Comparison of ENCODE assay signal across 9 cellular contexts in the genomic region with DNA sequence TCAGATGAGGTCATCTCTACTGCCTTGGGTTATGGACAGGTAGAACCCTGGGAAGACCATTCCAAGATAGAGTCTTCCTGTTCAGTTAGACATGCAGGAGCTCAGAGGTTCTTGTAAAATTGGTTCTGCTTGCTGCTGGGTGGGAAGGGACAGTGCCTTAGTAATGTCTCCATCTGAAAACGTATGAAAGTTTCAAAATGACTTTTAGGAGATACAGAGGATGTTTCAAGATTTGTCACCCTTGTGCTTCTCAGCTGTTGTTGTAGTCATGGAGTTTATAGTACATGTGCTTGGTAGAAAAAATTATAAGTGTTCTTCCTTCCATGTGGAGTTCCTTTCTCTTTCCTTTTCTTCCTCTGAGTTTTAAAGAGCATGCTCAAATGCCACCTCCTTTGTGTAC.
DNase-seq lines count a peak whose midpoint lies in the region; ATAC-seq lines count a peak whose summit lies in the region.
"Had no signal": no experiment of that assay in that cellular context is flagged by ENCODE, and none has a peak within 500 bp of the region (broad histone marks: within the 10 kb centered on the region; RNA-seq: fewer than 3 reads in every experiment).

No MANE protein-coding gene starts in this region.

- peaks cover 45% of the 10 kb centered on the region for H3K36me3 Mint-ChIP-seq in activated T-helper 2 cell treated with anti-CD3 and anti-CD28 coated beads, Interferon-gamma antibody, Interleukin-2, Interleukin-4, amounts not matched to agents 10 μg/mL and 5 μg/mL and 100 μg/mL, durations not matched to agents 14 hours and 24 hours and 36 hours (ENCODE audit: low read depth)

- H3K4me3 Mint-ChIP-seq in activated T-helper 2 cell treated with anti-CD3 and anti-CD28 coated beads, Interferon-gamma antibody, Interleukin-2, Interleukin-4, amounts not matched to agents 10 μg/mL and 5 μg/mL and 100 μg/mL, durations not matched to agents 14 hours and 24 hours and 36 hours (ENCODE audit: low read depth) = no peak overlapping the region

- H3K9me3 Mint-ChIP-seq in activated T-helper 2 cell treated with anti-CD3 and anti-CD28 coated beads, Interferon-gamma antibody, Interleukin-2, Interleukin-4, amounts not matched to agents 10 μg/mL and 5 μg/mL and 100 μg/mL, durations not matched to agents 14 hours and 24 hours and 36 hours = peaks cover 9% of the 10 kb centered on the region

- H3K27ac Mint-ChIP-seq in activated T-helper 2 cell treated with anti-CD3 and anti-CD28 coated beads, Interferon-gamma antibody, Interleukin-2, Interleukin-4, amounts not matched to agents 10 μg/mL and 5 μg/mL and 100 μg/mL, durations not matched to agents 14 hours and 24 hours and 36 hours = peak overlapping the region; percentile 69

- peaks cover 38% of the 10 kb centered on the region for H3K4me1 Mint-ChIP-seq in activated T-helper 2 cell treated with anti-CD3 and anti-CD28 coated beads, Interferon-gamma antibody, Interleukin-2, Interleukin-4, amounts not matched to agents 10 μg/mL and 5 μg/mL and 100 μg/mL, durations not matched to agents 14 hours and 24 hours and 36 hours (ENCODE audit: low read depth)

- H3K27me3 Mint-ChIP-seq in activated T-helper 2 cell treated with anti-CD3 and anti-CD28 coated beads, Interferon-gamma antibody, Interleukin-2, Interleukin-4, amounts not matched to agents 10 μg/mL and 5 μg/mL and 100 μg/mL, durations not matched to agents 14 hours and 24 hours and 36 hours (ENCODE audit: low read depth) = no peaks in the 10 kb centered on the region

- no peak for DNase-seq in activated T-helper 2 cell treated with anti-CD3 and anti-CD28 coated beads, Interferon-gamma antibody, Interleukin-2, Interleukin-4, amounts not matched to agents 10 μg/mL and 5 μg/mL and 100 μg/mL, durations not matched to agents 14 hours and 24 hours and 36 hours (ENCODE audit: low spot score)
- DNase-seq in AG20443 (ENCODE audit: low spot score) = no peak
- no peak for DNase-seq in Kasumi-1 (lab: John Stamatoyannopoulos, UW)
- no peak for DNase-seq in NCI-H748 (lab: John Stamatoyannopoulos, UW; ENCODE audit: unreplicated experiment)
- DNase-seq: DMS53, right cardiac atrium had no signal

- intact Hi-C loops in activated T-helper 2 cell treated with anti-CD3 and anti-CD28 coated beads, Interferon-gamma antibody, Interleukin-2, Interleukin-4, amounts not matched to agents 10 μg/mL and 5 μg/mL and 100 μg/mL, durations not matched to agents 14 hours and 24 hours and 36 hours (cut with micrococcal nuclease) = loop anchor here (1.0 to 10.0 kb wide), 7 partner anchors 44 to 480 kb away; no protein-coding TSS in a partner anchor

- ATAC-seq in GM18517 (IDR thresholded peaks at IDR 0.05; ENCODE audit: unreplicated experiment) (peak; percentile 98), GM19455 (IDR thresholded peaks at IDR 0.05; ENCODE audit: unreplicated experiment) (peak; percentile 97), HG03025 (IDR thresholded peaks at IDR 0.05; ENCODE audit: low FRiP score, unreplicated experiment) (peak; percentile 90)
- ATAC-seq: right cardiac atrium had no signal
